8 cellular contexts compared by ENCODE assay signal in genomic region chr7:122528879-122529481, GRCh38.
DNase-seq lines count a peak whose midpoint lies in the region; ATAC-seq and TF ChIP-seq lines count a peak whose summit lies in the region.

No MANE protein-coding gene starts in this region.

- no peak overlapping the region for H3K4me3 Mint-ChIP-seq in stimulated activated effector memory CD8-positive, alpha-beta T cell treated with anti-CD3 and anti-CD28 coated beads, Interleukin-12 subunit alpha, Interleukin-12 subunit beta, amount 100 ng/mL, for 72 hours

- WGBS in smooth muscle cell (ENCODE audit: low lambda C conversion rate): 59% methylated on average over 3 of the region's 3 CpGs

- H3K27ac ChIP-seq in smooth muscle cell (ENCODE audit: low read depth): no peak overlapping the region

- peak; percentile 45; the same call in 1 of the 2 replicates for TF ChIP-seq RAD21 in Ishikawa (IDR thresholded peaks at IDR 0.05; ENCODE audit: low read depth)

- H4K20me1 ChIP-seq in smooth muscle cell (ENCODE audit: low read depth): no peaks in the 10 kb centered on the region

- no peak for TF ChIP-seq EP300 in Ishikawa (IDR thresholded peaks at IDR 0.05; ENCODE audit: borderline replicate concordance)

- peaks cover 6% of the 10 kb centered on the region for H3K4me1 ChIP-seq in smooth muscle cell (ENCODE audit: low read depth)

- no peak overlapping the region for H3K9ac ChIP-seq in smooth muscle cell (ENCODE audit: low read depth)

- H3K4me3 ChIP-seq in smooth muscle cell: no peak overlapping the region

- H3K36me3 Mint-ChIP-seq in stimulated activated effector memory CD8-positive, alpha-beta T cell treated with anti-CD3 and anti-CD28 coated beads, Interleukin-12 subunit alpha, Interleukin-12 subunit beta, amount 100 ng/mL, for 72 hours: no peaks in the 10 kb centered on the region

- DNase-seq in EL (peak; percentile 27), RPMI7951 (ENCODE audit: low read depth) (peak; percentile 22), fibroblast of the conjunctiva (ENCODE audit: low read depth) (peak; percentile 22), smooth muscle cell (lab: John Stamatoyannopoulos, UW; ENCODE audit: unreplicated experiment) (no peak), GOT3 (lab: John Stamatoyannopoulos, UW) (no peak)
- DNase-seq in effector CD4-positive, alpha-beta T cell: no peak
- no peak for DNase-seq in stimulated activated effector memory CD8-positive, alpha-beta T cell treated with anti-CD3 and anti-CD28 coated beads, Interleukin-12 subunit alpha, Interleukin-12 subunit beta, amount 100 ng/mL, for 72 hours (ENCODE audit: low spot score in 2 of 2)

- no peaks in the 10 kb centered on the region for H3K36me3 ChIP-seq in smooth muscle cell (ENCODE audit: low read depth)

- peak; percentile 66 for TF ChIP-seq CTCF in smooth muscle cell (IDR thresholded peaks at IDR 0.05; ENCODE audit: borderline replicate concordance, insufficient read depth, poor library complexity, severe bottlenecking)

- H3K4me2 ChIP-seq in smooth muscle cell: no peak overlapping the region

- no peaks in the 10 kb centered on the region for H3K27me3 ChIP-seq in smooth muscle cell (ENCODE audit: low read depth)

- no peak overlapping the region for H2AFZ ChIP-seq in smooth muscle cell (ENCODE audit: low read depth)

- H3K4me1 Mint-ChIP-seq in stimulated activated effector memory CD8-positive, alpha-beta T cell treated with anti-CD3 and anti-CD28 coated beads, Interleukin-12 subunit alpha, Interleukin-12 subunit beta, amount 100 ng/mL, for 72 hours: no peaks in the 10 kb centered on the region

- no peaks in the 10 kb centered on the region for H3K79me2 ChIP-seq in smooth muscle cell (ENCODE audit: low read depth)

- ATAC-seq in stimulated activated effector memory CD8-positive, alpha-beta T cell treated with anti-CD3 and anti-CD28 coated beads, Interleukin-12 subunit alpha, Interleukin-12 subunit beta, amount 100 ng/mL, for 72 hours: no peak

- no peak overlapping the region for H3K27ac Mint-ChIP-seq in stimulated activated effector memory CD8-positive, alpha-beta T cell treated with anti-CD3 and anti-CD28 coated beads, Interleukin-12 subunit alpha, Interleukin-12 subunit beta, amount 100 ng/mL, for 72 hours

- H3K9me3 Mint-ChIP-seq in stimulated activated effector memory CD8-positive, alpha-beta T cell treated with anti-CD3 and anti-CD28 coated beads, Interleukin-12 subunit alpha, Interleukin-12 subunit beta, amount 100 ng/mL, for 72 hours: peaks cover 13% of the 10 kb centered on the region

- no peaks in the 10 kb centered on the region for H3F3A ChIP-seq in smooth muscle cell (ENCODE audit: low read depth)

- H3K9me3 ChIP-seq in smooth muscle cell (replicated peaks; ENCODE audit: low read depth): no peaks in the 10 kb centered on the region

TF ChIP-seq in Ishikawa, 13 proteins besides CTCF, POLR2A, EP300 and RAD21:
- TF ChIP-seq FOXM1 (IDR thresholded peaks at IDR 0.05; ENCODE audit: borderline replicate concordance, low read depth) (no peak), USF1 (IDR thresholded peaks at IDR 0.05) (no peak), ZBTB7A (IDR thresholded peaks at IDR 0.05; ENCODE audit: low read depth) (no peak), TEAD4 (IDR thresholded peaks at IDR 0.05) (no peak)

Comparison
In these comparisons a context has a peak if more than half of its experiments do, and no peak if none do; other contexts are left out.
1. DNase-seq: peak in EL (single experiment), RPMI7951 (single experiment) and fibroblast of the conjunctiva (single experiment); none in smooth muscle cell (single experiment), effector CD4-positive, alpha-beta T cell (single experiment), GOT3 (single experiment) and stimulated activated effector memory CD8-positive, alpha-beta T cell treated with anti-CD3 and anti-CD28 coated beads, Interleukin-12 subunit alpha, Interleukin-12 subunit beta, amount 100 ng/mL, for 72 hours (0 of 2).